8 cellular contexts compared by ENCODE assay signal in genomic region chr16:58392215-58393137, GRCh38. TPM values are rescaled to one million over a fixed set of nuclear protein-coding genes. Genes with fewer than 3 reads are reported as not detected.
DNase-seq lines count a peak whose midpoint lies in the region; ATAC-seq and TF ChIP-seq lines count a peak whose summit lies in the region.

TSS of gene GINS3 (plus strand) at chr16:58392471. CDS start at chr16:58392602, 131 bp downstream.

- TF ChIP-seq CTCF in LNCaP clone FGC (IDR thresholded peaks at IDR 0.05; ENCODE audit: control insufficient read depth, extremely low read depth, insufficient read depth) (no peak), RWPE2 (IDR thresholded peaks at IDR 0.05; ENCODE audit: poor library complexity, severe bottlenecking) (no peak), fibroblast of pulmonary artery (IDR thresholded peaks at IDR 0.05; ENCODE audit: low read length, missing control alignments) (no peak), nephron progenitor cell (IDR thresholded peaks at IDR 0.05) (no peak)

- ATAC-seq in RWPE2 (ENCODE audit: low read depth) = peak; percentile 97

- peak; percentile 87 for DNase-seq in Daoy (ENCODE audit: low read depth)
- DNase-seq in GOT3 (lab: John Stamatoyannopoulos, UW) = peak; percentile 58
- DNase-seq in LNCaP clone FGC (ENCODE audit: low read depth) = peak; percentile 68
- peak; percentile 91 for DNase-seq in RWPE2 (ENCODE audit: low spot score)
- DNase-seq in activated T-helper 2 cell treated with anti-CD3 and anti-CD28 coated beads, Interferon-gamma antibody, Interleukin-2, Interleukin-4, amounts not matched to agents 10 μg/mL and 5 μg/mL and 100 μg/mL, durations not matched to agents 14 hours and 24 hours and 36 hours (ENCODE audit: low spot score) = peak; percentile 83
- peak; percentile 90 for DNase-seq in fibroblast of pulmonary artery (ENCODE audit: low read depth)
- DNase-seq in nephron progenitor cell = peak; percentile 84

- no peaks in the 10 kb centered on the region for H3K27me3 ChIP-seq in RWPE2 (ENCODE audit: insufficient read depth, poor library complexity, severe bottlenecking)

- peaks cover 22% of the 10 kb centered on the region for H3K27me3 Mint-ChIP-seq in activated T-helper 2 cell treated with anti-CD3 and anti-CD28 coated beads, Interferon-gamma antibody, Interleukin-2, Interleukin-4, amounts not matched to agents 10 μg/mL and 5 μg/mL and 100 μg/mL, durations not matched to agents 14 hours and 24 hours and 36 hours (ENCODE audit: low read depth)
- H3K27me3 Mint-ChIP-seq in nephron progenitor cell (ENCODE audit: low read depth, poor library complexity) = peaks cover 41% of the 10 kb centered on the region
- no peaks in the 10 kb centered on the region for H3K27me3 Mint-ChIP-seq in stimulated activated naive CD8-positive, alpha-beta T cell treated with anti-CD3 and anti-CD28 coated beads, Interleukin-15, Interleukin-2, amounts not matched to agents 100 ng/mL and 50 ng/mL, for 24 hours

- H3K9me3 Mint-ChIP-seq in activated T-helper 2 cell treated with anti-CD3 and anti-CD28 coated beads, Interferon-gamma antibody, Interleukin-2, Interleukin-4, amounts not matched to agents 10 μg/mL and 5 μg/mL and 100 μg/mL, durations not matched to agents 14 hours and 24 hours and 36 hours = peaks cover 5% of the 10 kb centered on the region
- peaks cover 40% of the 10 kb centered on the region for H3K9me3 Mint-ChIP-seq in nephron progenitor cell
- H3K9me3 Mint-ChIP-seq in stimulated activated naive CD8-positive, alpha-beta T cell treated with anti-CD3 and anti-CD28 coated beads, Interleukin-15, Interleukin-2, amounts not matched to agents 100 ng/mL and 50 ng/mL, for 24 hours = no peaks in the 10 kb centered on the region

- H3K4me3 ChIP-seq in LNCaP clone FGC (ENCODE audit: low read depth, low read length) (peak within 1 kb of the TSS; percentile 63), RWPE2 (ENCODE audit: severe bottlenecking) (peak within 1 kb of the TSS; percentile 91), fibroblast of pulmonary artery (replicated peaks; ENCODE audit: low read depth, low read length) (peak within 1 kb of the TSS; percentile 99)

- peak within 1 kb of the TSS; percentile 99 for H3K4me3 Mint-ChIP-seq in activated T-helper 2 cell treated with anti-CD3 and anti-CD28 coated beads, Interferon-gamma antibody, Interleukin-2, Interleukin-4, amounts not matched to agents 10 μg/mL and 5 μg/mL and 100 μg/mL, durations not matched to agents 14 hours and 24 hours and 36 hours (ENCODE audit: low read depth)
- peak within 1 kb of the TSS; percentile 100 for H3K4me3 Mint-ChIP-seq in nephron progenitor cell
- H3K4me3 Mint-ChIP-seq in stimulated activated naive CD8-positive, alpha-beta T cell treated with anti-CD3 and anti-CD28 coated beads, Interleukin-15, Interleukin-2, amounts not matched to agents 100 ng/mL and 50 ng/mL, for 24 hours = peak within 1 kb of the TSS; percentile 100

- intact Hi-C loops in activated T-helper 2 cell treated with anti-CD3 and anti-CD28 coated beads, Interferon-gamma antibody, Interleukin-2, Interleukin-4, amounts not matched to agents 10 μg/mL and 5 μg/mL and 100 μg/mL, durations not matched to agents 14 hours and 24 hours and 36 hours (cut with micrococcal nuclease) = loop anchor here (1.0 to 5.0 kb wide), 6 partner anchors 55 to 292 kb away; partner anchors contain the start of gene SLC38A7

- H3K27ac Mint-ChIP-seq in activated T-helper 2 cell treated with anti-CD3 and anti-CD28 coated beads, Interferon-gamma antibody, Interleukin-2, Interleukin-4, amounts not matched to agents 10 μg/mL and 5 μg/mL and 100 μg/mL, durations not matched to agents 14 hours and 24 hours and 36 hours = peak within 1 kb of the TSS; percentile 96
- peak within 1 kb of the TSS; percentile 93 for H3K27ac Mint-ChIP-seq in nephron progenitor cell
- peak within 1 kb of the TSS; percentile 99 for H3K27ac Mint-ChIP-seq in stimulated activated naive CD8-positive, alpha-beta T cell treated with anti-CD3 and anti-CD28 coated beads, Interleukin-15, Interleukin-2, amounts not matched to agents 100 ng/mL and 50 ng/mL, for 24 hours

- peaks cover 13% of the 10 kb centered on the region for H3K4me1 Mint-ChIP-seq in activated T-helper 2 cell treated with anti-CD3 and anti-CD28 coated beads, Interferon-gamma antibody, Interleukin-2, Interleukin-4, amounts not matched to agents 10 μg/mL and 5 μg/mL and 100 μg/mL, durations not matched to agents 14 hours and 24 hours and 36 hours (ENCODE audit: low read depth)
- H3K4me1 Mint-ChIP-seq in nephron progenitor cell = no peaks in the 10 kb centered on the region
- H3K4me1 Mint-ChIP-seq in stimulated activated naive CD8-positive, alpha-beta T cell treated with anti-CD3 and anti-CD28 coated beads, Interleukin-15, Interleukin-2, amounts not matched to agents 100 ng/mL and 50 ng/mL, for 24 hours (ENCODE audit: low read depth) = peaks cover 24% of the 10 kb centered on the region

- H3K4me1 ChIP-seq in RWPE2 (ENCODE audit: insufficient read depth, poor library complexity, severe bottlenecking) = no peaks in the 10 kb centered on the region

- H3K36me3 Mint-ChIP-seq in activated T-helper 2 cell treated with anti-CD3 and anti-CD28 coated beads, Interferon-gamma antibody, Interleukin-2, Interleukin-4, amounts not matched to agents 10 μg/mL and 5 μg/mL and 100 μg/mL, durations not matched to agents 14 hours and 24 hours and 36 hours (ENCODE audit: low read depth) = peaks cover 24% of the 10 kb centered on the region
- peaks cover 19% of the 10 kb centered on the region for H3K36me3 Mint-ChIP-seq in nephron progenitor cell (ENCODE audit: low read depth)
- H3K36me3 Mint-ChIP-seq in stimulated activated naive CD8-positive, alpha-beta T cell treated with anti-CD3 and anti-CD28 coated beads, Interleukin-15, Interleukin-2, amounts not matched to agents 100 ng/mL and 50 ng/mL, for 24 hours (ENCODE audit: low read depth) = peaks cover 20% of the 10 kb centered on the region

- H3K9me3 ChIP-seq in RWPE2 (ENCODE audit: severe bottlenecking) = no peaks in the 10 kb centered on the region

- H3K27ac ChIP-seq in RWPE2 (ENCODE audit: poor library complexity, severe bottlenecking) = peak within 1 kb of the TSS; percentile 59

- peaks cover 8% of the 10 kb centered on the region for H3K36me3 ChIP-seq in RWPE2 (ENCODE audit: low read depth)

RNA-seq across cellular contexts. Expression of gene GINS3, which starts in this region (rescaled TPM):
- total RNA-seq in Daoy (2014; rRNA removed; shearing (Covaris generic)) = 17.7 and 18.6 TPM in 2 replicates
- total RNA-seq in activated T-helper 2 cell treated with anti-CD3 and anti-CD28 coated beads, Interferon-gamma antibody, Interleukin-2, Interleukin-4, amounts not matched to agents 10 μg/mL and 5 μg/mL and 100 μg/mL, durations not matched to agents 14 hours and 24 hours and 36 hours = 21.0 and 22.2 TPM in 2 replicates

Comparison
In these comparisons a context has a peak if more than half of its experiments do, and no peak if none do; other contexts are left out.
1. Peak in every context shown above with its lines: DNase-seq, ATAC-seq, H3K4me3 ChIP-seq and H3K27ac ChIP-seq.